ENCODE assay signal across 14 cellular contexts in the genomic region with DNA sequence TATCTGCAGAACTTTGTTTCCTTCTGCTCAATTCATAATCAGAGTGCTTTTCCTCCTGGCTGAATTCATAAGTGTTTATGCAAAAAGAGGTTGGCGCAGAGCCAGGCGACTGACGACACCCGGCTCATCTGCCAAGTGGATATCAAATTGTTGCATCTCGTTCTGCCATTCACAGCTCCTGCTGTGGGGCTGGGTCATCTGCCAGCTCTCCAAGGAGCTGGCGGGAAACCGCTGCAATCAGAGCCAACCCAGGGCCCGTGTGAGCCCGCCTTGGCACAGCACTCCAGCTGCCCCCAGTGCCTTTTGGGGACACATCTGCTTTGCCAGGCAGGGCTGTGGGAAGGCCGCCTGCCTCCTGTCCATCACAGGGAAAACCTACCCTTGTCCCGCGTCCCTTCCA. TPM values are rescaled to one million over a fixed set of nuclear protein-coding genes. Genes with fewer than 3 reads are reported as not detected.
DNase-seq lines count a peak whose midpoint lies in the region; ATAC-seq and TF ChIP-seq lines count a peak whose summit lies in the region.
"Not testable (repeated sequence)": the region's sequence is repeated elsewhere in the genome, so short reads cannot be mapped to it uniquely, and the experiment has no call there.
"Had no signal": no experiment of that assay in that cellular context is flagged by ENCODE, and none has a peak within 500 bp of the region (broad histone marks: within the 10 kb centered on the region; RNA-seq: fewer than 3 reads in every experiment).

No MANE protein-coding gene starts in this region.

- H3K36me3 ChIP-seq in heart left ventricle = not testable (repeated sequence)

- ATAC-seq in heart left ventricle = not testable (repeated sequence)

- TF ChIP-seq POLR2A in heart left ventricle (IDR thresholded peaks at IDR 0.05) = not testable (repeated sequence)

- not testable (repeated sequence) for H3K27me3 ChIP-seq in heart left ventricle

- H3K27ac ChIP-seq in heart left ventricle; substantia nigra (ENCODE audit: low read depth, low read length, poor library complexity, severe bottlenecking): not testable (repeated sequence)

- H3K4me1 ChIP-seq in heart left ventricle = not testable (repeated sequence)

- not testable (repeated sequence) for H3K9me3 ChIP-seq in heart left ventricle

- H3K4me3 ChIP-seq in AG10803 (ENCODE audit: low read length); heart left ventricle: not testable (repeated sequence)

- WGBS in heart left ventricle, 4 donors = 12 to 20% (median 17%) methylated on average over 6 to 12 of the region's 12 CpGs

- not testable (repeated sequence) for TF ChIP-seq CTCF in AG10803 (conservative IDR thresholded peaks at IDR 0.05; ENCODE audit: low read length); heart left ventricle (IDR thresholded peaks at IDR 0.05)

- DNase-seq in AG10803 (ENCODE audit: low read depth) (peak; percentile 28), LHCN-M2 (ENCODE audit: low read depth) (peak; percentile 23), NCI-H2196 treated with DMSO at 0.1 percent for 48 hours (lab: John Stamatoyannopoulos, UW; ENCODE audit: unreplicated experiment) (peak; percentile 52), amygdala (lab: John Stamatoyannopoulos, UW) (peak in 40 of 56 donors; percentile 3 to 91 (median 38)), dermis blood vessel endothelial cell (peak; percentile 23), heart left ventricle (peak; percentile 34 to 68 (median 49)), mucosa of gallbladder (ENCODE audit: low spot score) (peak; percentile 30), substantia nigra (lab: John Stamatoyannopoulos, UW) (peak in 35 of 49 donors; percentile 3 to 89 (median 30))

- intact Hi-C loops in heart left ventricle (cut with DNase I) = not testable (repeated sequence)

RNA-seq across cellular contexts. Expression of a gene that starts 35.7 kb away (rescaled TPM):
- not detected in 2 replicates for total RNA-seq in LHCN-M2 (2014; rRNA removed)
- polyA plus RNA-seq in LHCN-M2 (2012) = not detected
- not detected in 2 replicates for total RNA-seq in dermis blood vessel endothelial cell
- not detected for total RNA-seq in heart left ventricle
- not detected for polyA plus RNA-seq in heart left ventricle
- total RNA-seq in mucosa of gallbladder = not detected
- total RNA-seq: activated T-cell treated with anti-CD3 and anti-CD28 coated beads, Interleukin-2, amount 50 U/mL, for 72 hours; foreskin keratinocyte; left lung; osteocyte; spleen; temporal lobe had no signal
- polyA plus RNA-seq: foreskin keratinocyte, spleen had no signal
